Comparison of ENCODE assay signal across 10 cellular contexts in genomic region chr11:16603245-16603644, GRCh38.
DNase-seq lines count a peak whose midpoint lies in the region; ATAC-seq and TF ChIP-seq lines count a peak whose summit lies in the region.
"Had no signal": no experiment of that assay in that cellular context is flagged by ENCODE, and none has a peak within 500 bp of the region (broad histone marks: within the 10 kb centered on the region; RNA-seq: fewer than 3 reads in every experiment).

No MANE protein-coding gene starts in this region.

- peaks cover 41 to 70% (median 53%) of the 10 kb centered on the region in 5 donors for H3K27me3 Mint-ChIP-seq in naive thymus-derived CD8-positive, alpha-beta T cell

- H3K9me3 ChIP-seq in sigmoid colon, result no peaks in the 10 kb centered on the region

- H3K27ac Mint-ChIP-seq in naive thymus-derived CD8-positive, alpha-beta T cell, result no peak overlapping the region
- no peak overlapping the region for H3K27ac Mint-ChIP-seq in activated naive CD4-positive, alpha-beta T cell treated with anti-CD3 and anti-CD28 coated beads, Interleukin-2, amount 50 U/mL, for 72 hours
- H3K27ac Mint-ChIP-seq: activated CD4-positive, alpha-beta T cell treated with anti-CD3 and anti-CD28 coated beads for 36 hours had no signal

- peak overlapping the region in 1 of 4 donors; percentile 4 for H3K27ac ChIP-seq in sigmoid colon

- peak; percentile 49 for TF ChIP-seq CTCF in epithelial cell of proximal tubule (conservative IDR thresholded peaks at IDR 0.05; ENCODE audit: low read depth, low read length)
- TF ChIP-seq CTCF in sigmoid colon (IDR thresholded peaks at IDR 0.05), result no peak

- peaks cover 0 to 19% (median 3%) of the 10 kb centered on the region in 9 donors for H3K9me3 Mint-ChIP-seq in naive thymus-derived CD8-positive, alpha-beta T cell
- H3K9me3 Mint-ChIP-seq in activated naive CD4-positive, alpha-beta T cell treated with anti-CD3 and anti-CD28 coated beads, Interleukin-2, amount 50 U/mL, for 72 hours, result no peaks in the 10 kb centered on the region

- H3K27me3 ChIP-seq in sigmoid colon, result peaks cover 28 to 91% (median 55%) of the 10 kb centered on the region in 3 donors

- CTCF ChIA-PET in HEK293T (lab: Yijun Ruan, JAX), result interaction anchor here (0.8 kb wide), 1 partner anchor 11 kb away, joined by 3 read pairs; no protein-coding TSS in a partner anchor

- H3K4me3 ChIP-seq in epithelial cell of proximal tubule (ENCODE audit: low read depth, low read length) (no peak overlapping the region), sigmoid colon (no peak overlapping the region)

- no peak for TF ChIP-seq POLR2A in sigmoid colon (IDR thresholded peaks at IDR 0.05)

- peaks cover 0 to 8% (median 5%) of the 10 kb centered on the region in 3 donors for H3K36me3 Mint-ChIP-seq in naive thymus-derived CD8-positive, alpha-beta T cell
- peaks cover 8 to 26% of the 10 kb centered on the region in 2 donors for H3K36me3 Mint-ChIP-seq in activated naive CD4-positive, alpha-beta T cell treated with anti-CD3 and anti-CD28 coated beads, Interleukin-2, amount 50 U/mL, for 72 hours

- H3K4me1 ChIP-seq in sigmoid colon, result peaks cover 0 to 43% (median 39%) of the 10 kb centered on the region in 4 donors

- POLR2A ChIA-PET in HEK293T (lab: Yijun Ruan, JAX), result interaction anchor here (1.6 kb wide), 1 partner anchor 11 kb away, joined by 4 read pairs; no protein-coding TSS in a partner anchor
- POLR2A ChIA-PET in naive thymus-derived CD8-positive, alpha-beta T cell (lab: Charles Lee), result no interaction called here

- 81 to 87% methylated on average over 2 of the region's 2 CpGs for WGBS in sigmoid colon, 2 donors

- intact Hi-C loops in sigmoid colon (cut with DNase I), result no loop called here

- peak; percentile 22 for DNase-seq in ACHN
- peak; percentile 10 for DNase-seq in HEK293T (ENCODE audit: extremely low spot score)
- no peak for DNase-seq in epithelial cell of proximal tubule (ENCODE audit: low read depth)
- DNase-seq in naive thymus-derived CD8-positive, alpha-beta T cell, result no peak
- DNase-seq in germinal center (ENCODE audit: low spot score), result no peak
- no peak for DNase-seq in sigmoid colon
- no peak for DNase-seq in activated naive CD4-positive, alpha-beta T cell treated with anti-CD3 and anti-CD28 coated beads, Interleukin-2, amount 50 U/mL, for 72 hours (ENCODE audit: low spot score in 2 of 2)
- DNase-seq: activated CD4-positive, alpha-beta T cell treated with anti-CD3 and anti-CD28 coated beads for 36 hours; activated gamma-delta T cell had no signal

- H3K4me3 Mint-ChIP-seq in naive thymus-derived CD8-positive, alpha-beta T cell, result peak overlapping the region in 8 of 10 donors; percentile 17 to 86 (median 62)
- H3K4me3 Mint-ChIP-seq: activated CD4-positive, alpha-beta T cell treated with anti-CD3 and anti-CD28 coated beads for 36 hours had no signal

- H3K36me3 ChIP-seq in sigmoid colon, result no peaks in the 10 kb centered on the region

- ATAC-seq in naive thymus-derived CD8-positive, alpha-beta T cell, result no peak
- no peak for ATAC-seq in GM21447 (IDR thresholded peaks at IDR 0.05; ENCODE audit: unreplicated experiment)
- ATAC-seq in activated naive CD4-positive, alpha-beta T cell treated with anti-CD3 and anti-CD28 coated beads, Interleukin-2, amount 50 U/mL, for 72 hours, result no peak
- ATAC-seq: activated CD4-positive, alpha-beta T cell treated with anti-CD3 and anti-CD28 coated beads for 36 hours had no signal

- in situ Hi-C loops in ACHN (cut with HindIII; ENCODE audit: low pct_ligation_motif_present, low pct_unique_long_range_greater_than_20kb, low sequenced_read_pairs), result no loop called here

- no peak for TF ChIP-seq EP300 in sigmoid colon (IDR thresholded peaks at IDR 0.05)

- H3K4me1 Mint-ChIP-seq in naive thymus-derived CD8-positive, alpha-beta T cell, result peaks cover 11 to 38% (median 33%) of the 10 kb centered on the region in 4 donors

TF ChIP-seq in HEK293T, 16 proteins besides CTCF, POLR2A, EP300 and RAD21:
- TF ChIP-seq CTBP1 (IDR thresholded peaks at IDR 0.05; ENCODE audit: borderline replicate concordance), result no peak
- no peak for TF ChIP-seq L3MBTL2 (conservative IDR thresholded peaks at IDR 0.05)
- no peak for TF ChIP-seq TARDBP (IDR thresholded peaks at IDR 0.05)
- TF ChIP-seq SP1 (IDR thresholded peaks at IDR 0.05), result no peak
- no peak for TF ChIP-seq BHLHE40 (IDR thresholded peaks at IDR 0.05; ENCODE audit: borderline replicate concordance)
- TF ChIP-seq FOXK2 (IDR thresholded peaks at IDR 0.05), result no peak
- no peak for TF ChIP-seq LEF1 (IDR thresholded peaks at IDR 0.05; ENCODE audit: borderline replicate concordance)
- no peak for TF ChIP-seq HDGF (IDR thresholded peaks at IDR 0.05; ENCODE audit: borderline replicate concordance)
- TF ChIP-seq SUZ12 (IDR thresholded peaks at IDR 0.05), result no peak
- TF ChIP-seq ARNT (IDR thresholded peaks at IDR 0.05), result no peak
- no peak for TF ChIP-seq NFRKB (IDR thresholded peaks at IDR 0.05)
- no peak for TF ChIP-seq FOXM1 (IDR thresholded peaks at IDR 0.05; ENCODE audit: borderline replicate concordance)
- TF ChIP-seq PKNOX1 (IDR thresholded peaks at IDR 0.05), result no peak
- TF ChIP-seq ZNF384 (IDR thresholded peaks at IDR 0.05), result no peak
- no peak for TF ChIP-seq ELF4 (IDR thresholded peaks at IDR 0.05)
- TF ChIP-seq FOXA1 (IDR thresholded peaks at IDR 0.05), result no peak

Comparison
In these comparisons a context has a peak if more than half of its experiments do, and no peak if none do; other contexts are left out.
1. DNase-seq: peak in ACHN (single experiment) and HEK293T (single experiment); none in epithelial cell of proximal tubule (single experiment), naive thymus-derived CD8-positive, alpha-beta T cell (0 of 10), germinal center (single experiment), sigmoid colon (single experiment) and activated naive CD4-positive, alpha-beta T cell treated with anti-CD3 and anti-CD28 coated beads, Interleukin-2, amount 50 U/mL, for 72 hours (0 of 2).